ENCODE assay signal across 1 cellular context in genomic region chr7:49400891-49401550, GRCh38.
TF ChIP-seq lines count a peak whose summit lies in the region.

No MANE protein-coding gene starts in this region.

TF ChIP-seq in GM23338, 12 proteins besides CTCF, POLR2A, EP300 and RAD21:
- no peak for TF ChIP-seq JUNB (IDR thresholded peaks at IDR 0.05; ENCODE audit: unreplicated experiment)
- no peak for TF ChIP-seq REST (IDR thresholded peaks at IDR 0.05; ENCODE audit: unreplicated experiment)
- TF ChIP-seq ZNF114 (CRISPR knock-in tag; IDR thresholded peaks at IDR 0.05) = no peak
- no peak for TF ChIP-seq ZNF331 (CRISPR knock-in tag; IDR thresholded peaks at IDR 0.05; ENCODE audit: low read depth)
- TF ChIP-seq POLR2AphosphoS5 (IDR thresholded peaks at IDR 0.05; ENCODE audit: low read depth) = no peak
- TF ChIP-seq STAT1 (IDR thresholded peaks at IDR 0.05; ENCODE audit: unreplicated experiment) = no peak
- TF ChIP-seq, protein P1, sequence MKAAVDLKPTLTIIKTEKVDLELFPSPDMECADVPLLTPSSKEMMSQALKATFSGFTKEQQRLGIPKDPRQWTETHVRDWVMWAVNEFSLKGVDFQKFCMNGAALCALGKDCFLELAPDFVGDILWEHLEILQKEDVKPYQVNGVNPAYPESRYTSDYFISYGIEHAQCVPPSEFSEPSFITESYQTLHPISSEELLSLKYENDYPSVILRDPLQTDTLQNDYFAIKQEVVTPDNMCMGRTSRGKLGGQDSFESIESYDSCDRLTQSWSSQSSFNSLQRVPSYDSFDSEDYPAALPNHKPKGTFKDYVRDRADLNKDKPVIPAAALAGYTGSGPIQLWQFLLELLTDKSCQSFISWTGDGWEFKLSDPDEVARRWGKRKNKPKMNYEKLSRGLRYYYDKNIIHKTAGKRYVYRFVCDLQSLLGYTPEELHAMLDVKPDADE (IDR thresholded peaks at IDR 0.05) = no peak
- TF ChIP-seq EZH2 (IDR thresholded peaks at IDR 0.05; ENCODE audit: low read depth, unreplicated experiment) = no peak
- no peak for TF ChIP-seq EZH2phosphoT487 (IDR thresholded peaks at IDR 0.05; ENCODE audit: unreplicated experiment)
- TF ChIP-seq CREB1 (CRISPR knock-in tag; IDR thresholded peaks at IDR 0.05; ENCODE audit: low read depth) = no peak
- no peak for TF ChIP-seq ZNF462 (CRISPR knock-in tag; IDR thresholded peaks at IDR 0.05)
- no peak for TF ChIP-seq NANOG (IDR thresholded peaks at IDR 0.05; ENCODE audit: borderline replicate concordance)
